Comparison of ENCODE assay signal across 19 cellular contexts in genomic region chr12:110778801-110779577, GRCh38. TPM values are rescaled to one million over a fixed set of nuclear protein-coding genes. Genes with fewer than 3 reads are reported as not detected.
A peak's percentile ranks its signal among the peaks of the same experiment; 100 is the strongest.
DNase-seq lines count a peak whose midpoint lies in the region; ATAC-seq, FAIRE-seq and TF ChIP-seq lines count a peak whose summit lies in the region.
"Had no signal": no experiment of that assay in that cellular context is flagged by ENCODE, and none has a peak within 500 bp of the region (broad histone marks: within the 10 kb centered on the region; RNA-seq: fewer than 3 reads in every experiment).

No MANE protein-coding gene starts in this region.

- CTCF ChIA-PET in activated CD4-positive, alpha-beta T cell treated with anti-CD3 and anti-CD28 coated beads, Interleukin-2, amount 10 ng/mL, durations not matched to agents 7 days and 5 days (lab: Charles Lee), result interaction anchor here (1.0 to 1.3 kb wide), 2 partner anchors 16 to 24 kb away, joined by 3 to 4 read pairs; no protein-coding TSS in a partner anchor
- CTCF ChIA-PET in activated CD4-positive, alpha-beta memory T cell treated with anti-CD3 and anti-CD28 coated beads, Interleukin-2, amount 10 ng/mL, durations not matched to agents 7 days and 5 days (lab: Charles Lee), result no interaction called here

- POLR2A ChIA-PET in activated CD4-positive, alpha-beta T cell treated with anti-CD3 and anti-CD28 coated beads, Interleukin-2, amount 10 ng/mL, durations not matched to agents 7 days and 5 days (lab: Charles Lee), result no interaction called here
- POLR2A ChIA-PET in activated CD4-positive, alpha-beta memory T cell treated with anti-CD3 and anti-CD28 coated beads, Interleukin-2, amount 10 ng/mL, durations not matched to agents 7 days and 5 days (lab: Charles Lee), result interaction anchor here (1.0 kb wide), 2 partner anchors 37 to 199 kb away, joined by 3 read pairs; partner anchors contain the start of gene PPP1CC

- peak; percentile 63 for FAIRE-seq in GM12892 (lab: Jason Lieb, UNC)
- FAIRE-seq: G401.6 had no signal

- no peaks in the 10 kb centered on the region for H3K9me3 Mint-ChIP-seq in activated CD4-positive, alpha-beta T cell treated with anti-CD3 and anti-CD28 coated beads, Interleukin-2, amount 10 ng/mL, durations not matched to agents 7 days and 5 days
- H3K9me3 Mint-ChIP-seq in activated CD4-positive, alpha-beta memory T cell treated with anti-CD3 and anti-CD28 coated beads, Interleukin-2, amount 10 ng/mL, durations not matched to agents 7 days and 5 days, result peaks cover 2% of the 10 kb centered on the region
- H3K9me3 Mint-ChIP-seq in nephron progenitor cell, result no peaks in the 10 kb centered on the region
- H3K9me3 Mint-ChIP-seq: central memory CD8-positive, alpha-beta T cell had no signal

- peaks cover 61% of the 10 kb centered on the region for H3K4me1 Mint-ChIP-seq in activated CD4-positive, alpha-beta T cell treated with anti-CD3 and anti-CD28 coated beads, Interleukin-2, amount 10 ng/mL, durations not matched to agents 7 days and 5 days
- peaks cover 62% of the 10 kb centered on the region for H3K4me1 Mint-ChIP-seq in activated CD4-positive, alpha-beta memory T cell treated with anti-CD3 and anti-CD28 coated beads, Interleukin-2, amount 10 ng/mL, durations not matched to agents 7 days and 5 days
- H3K4me1 Mint-ChIP-seq in nephron progenitor cell, result peaks cover 32% of the 10 kb centered on the region
- H3K4me1 Mint-ChIP-seq: central memory CD8-positive, alpha-beta T cell had no signal

- H3K4me3 Mint-ChIP-seq in activated CD4-positive, alpha-beta T cell treated with anti-CD3 and anti-CD28 coated beads, Interleukin-2, amount 10 ng/mL, durations not matched to agents 7 days and 5 days, result peak overlapping the region; percentile 14
- no peak overlapping the region for H3K4me3 Mint-ChIP-seq in activated CD4-positive, alpha-beta memory T cell treated with anti-CD3 and anti-CD28 coated beads, Interleukin-2, amount 10 ng/mL, durations not matched to agents 7 days and 5 days
- no peak overlapping the region for H3K4me3 Mint-ChIP-seq in nephron progenitor cell
- H3K4me3 Mint-ChIP-seq: central memory CD8-positive, alpha-beta T cell; endodermal cell had no signal

- no peak for DNase-seq in activated CD4-positive, alpha-beta T cell treated with anti-CD3 and anti-CD28 coated beads, Interleukin-2, amount 10 ng/mL, durations not matched to agents 7 days and 5 days
- no peak for DNase-seq in activated CD4-positive, alpha-beta T cell treated with anti-CD3 and anti-CD28 coated beads, Interleukin-2, amount 50 U/mL, for 4 hours
- DNase-seq in GM12892 (ENCODE audit: insufficient read length) (no peak), nephron progenitor cell (no peak)
- no peak for DNase-seq in activated CD4-positive, alpha-beta memory T cell treated with anti-CD3 and anti-CD28 coated beads, Interleukin-2, amount 10 ng/mL, durations not matched to agents 7 days and 5 days
- DNase-seq: ACHN, adrenal gland, Caco-2, endodermal cell, mucosa of descending colon, NCI-H1105 treated with DMSO at 0.1 percent for 48 hours, ovary, T-helper 9 cell had no signal

- no peak for TF ChIP-seq POLR2A in GM12892 (IDR thresholded peaks at IDR 0.05; ENCODE audit: low read depth, low read length)

- ATAC-seq in GM21723 (IDR thresholded peaks at IDR 0.05; ENCODE audit: unreplicated experiment) (no peak), GM21423 (IDR thresholded peaks at IDR 0.05; ENCODE audit: unreplicated experiment) (no peak), HG03439 (IDR thresholded peaks at IDR 0.05; ENCODE audit: unreplicated experiment) (no peak)
- ATAC-seq: mucosa of descending colon, Right ventricle myocardium inferior had no signal

- H3K27ac Mint-ChIP-seq in activated CD4-positive, alpha-beta T cell treated with anti-CD3 and anti-CD28 coated beads, Interleukin-2, amount 10 ng/mL, durations not matched to agents 7 days and 5 days, result peak overlapping the region; percentile 76
- peak overlapping the region; percentile 89 for H3K27ac Mint-ChIP-seq in activated CD4-positive, alpha-beta memory T cell treated with anti-CD3 and anti-CD28 coated beads, Interleukin-2, amount 10 ng/mL, durations not matched to agents 7 days and 5 days
- H3K27ac Mint-ChIP-seq in nephron progenitor cell, result peak overlapping the region; percentile 70
- H3K27ac Mint-ChIP-seq: endodermal cell had no signal

- no peak for TF ChIP-seq CTCF in nephron progenitor cell (IDR thresholded peaks at IDR 0.05)

- peaks cover 2% of the 10 kb centered on the region for H3K27me3 Mint-ChIP-seq in activated CD4-positive, alpha-beta T cell treated with anti-CD3 and anti-CD28 coated beads, Interleukin-2, amount 10 ng/mL, durations not matched to agents 7 days and 5 days
- H3K27me3 Mint-ChIP-seq in activated CD4-positive, alpha-beta memory T cell treated with anti-CD3 and anti-CD28 coated beads, Interleukin-2, amount 10 ng/mL, durations not matched to agents 7 days and 5 days, result no peaks in the 10 kb centered on the region
- peaks cover 10% of the 10 kb centered on the region for H3K27me3 Mint-ChIP-seq in nephron progenitor cell (ENCODE audit: low read depth, poor library complexity)
- H3K27me3 Mint-ChIP-seq: central memory CD8-positive, alpha-beta T cell had no signal

- peaks cover 6% of the 10 kb centered on the region for H3K36me3 Mint-ChIP-seq in activated CD4-positive, alpha-beta T cell treated with anti-CD3 and anti-CD28 coated beads, Interleukin-2, amount 10 ng/mL, durations not matched to agents 7 days and 5 days (ENCODE audit: low read depth)
- no peaks in the 10 kb centered on the region for H3K36me3 Mint-ChIP-seq in activated CD4-positive, alpha-beta memory T cell treated with anti-CD3 and anti-CD28 coated beads, Interleukin-2, amount 10 ng/mL, durations not matched to agents 7 days and 5 days (ENCODE audit: low read depth)
- no peaks in the 10 kb centered on the region for H3K36me3 Mint-ChIP-seq in nephron progenitor cell (ENCODE audit: low read depth)

RNA-seq across cellular contexts. Expression of gene PPP1CC, which starts 36.3 kb away (rescaled TPM):
- total RNA-seq in activated CD4-positive, alpha-beta T cell treated with anti-CD3 and anti-CD28 coated beads, Interleukin-2, amount 10 ng/mL, durations not matched to agents 7 days and 5 days, result 100 to 1,000 TPM; 174 to 183 TPM
- 193 TPM for polyA plus RNA-seq in GM12892 (2012; ENCODE audit: missing spikeins)
- total RNA-seq in activated CD4-positive, alpha-beta memory T cell treated with anti-CD3 and anti-CD28 coated beads, Interleukin-2, amount 10 ng/mL, durations not matched to agents 7 days and 5 days, result 100 to 1,000 TPM; 221 to 230 TPM
